ENCODE assay signal across 9 cellular contexts in the genomic region with DNA sequence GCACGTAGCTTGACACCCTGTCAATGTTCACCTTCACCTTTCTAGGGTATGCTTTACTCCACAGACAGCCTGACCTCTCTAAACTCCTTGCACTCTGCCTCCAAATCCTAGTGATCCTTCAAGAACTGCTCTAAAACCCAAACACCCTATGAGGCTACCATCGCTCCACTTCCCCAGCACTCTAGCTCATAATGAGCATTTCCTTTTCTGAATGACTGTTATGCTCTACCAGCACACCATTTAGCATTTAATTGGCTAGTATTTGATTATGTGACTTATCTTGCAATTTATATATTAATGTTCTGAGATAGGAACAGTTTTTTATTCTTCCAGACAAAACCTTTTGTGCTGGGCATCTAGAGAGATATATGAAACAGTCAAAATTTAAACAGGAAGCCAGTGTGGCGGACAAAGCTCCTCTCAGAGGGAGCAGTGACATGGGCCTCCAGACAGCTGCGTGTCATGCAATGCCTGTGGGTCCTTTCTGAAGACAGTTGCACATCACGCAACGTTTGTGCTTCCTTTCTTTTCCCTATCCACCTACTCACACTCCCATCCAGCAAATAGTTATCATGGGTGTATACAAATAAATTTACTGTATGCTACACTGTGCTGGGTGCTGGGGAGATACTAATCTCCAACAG.
A peak's percentile ranks its signal among the peaks of the same experiment; 100 is the strongest.
DNase-seq lines count a peak whose midpoint lies in the region; ATAC-seq and TF ChIP-seq lines count a peak whose summit lies in the region.
"Had no signal": no experiment of that assay in that cellular context is flagged by ENCODE, and none has a peak within 500 bp of the region (broad histone marks: within the 10 kb centered on the region; RNA-seq: fewer than 3 reads in every experiment).

No MANE protein-coding gene starts in this region.

- no peak for TF ChIP-seq POLR2A in transverse colon (IDR thresholded peaks at IDR 0.05)

- WGBS in transverse colon (ENCODE audit: low coverage in 1 of 2), 2 donors = 78 to 80% methylated on average over 3 to 6 of the region's 6 CpGs

- peaks cover 0 to 23% (median 4%) of the 10 kb centered on the region in 4 donors for H3K36me3 ChIP-seq in transverse colon

- intact Hi-C loops in transverse colon (cut with DNase I; ENCODE audit: low total_unique reads) = no loop called here

- ATAC-seq in HG02678 (IDR thresholded peaks at IDR 0.05; ENCODE audit: unreplicated experiment) (peak; percentile 49), HG03575 (IDR thresholded peaks at IDR 0.05; ENCODE audit: extremely low read depth, insufficient number of reproducible peaks, low FRiP score, unreplicated experiment) (peak; percentile 22)
- no peak for ATAC-seq in natural killer cell treated with Interleukin-12 subunit alpha and Interleukin-12 subunit beta and Interleukin-15 and Interleukin-18, amount 100 ng/mL, for 72 hours

- H3K9me3 ChIP-seq in transverse colon = no peaks in the 10 kb centered on the region

- TF ChIP-seq EP300 in transverse colon (IDR thresholded peaks at IDR 0.05; ENCODE audit: low read depth) = no peak

- peak overlapping the region; percentile 16 to 64 (median 33) for H3K27ac ChIP-seq in transverse colon

- no peaks in the 10 kb centered on the region for H3K27me3 ChIP-seq in transverse colon

- no peak overlapping the region for H3K4me3 Mint-ChIP-seq in activated CD4-positive, alpha-beta T cell treated with anti-CD3 and anti-CD28 coated beads, Interleukin-2, amount 10 ng/mL, durations not matched to agents 7 days and 5 days
- no peak overlapping the region for H3K4me3 Mint-ChIP-seq in natural killer cell treated with Interleukin-12 subunit alpha and Interleukin-12 subunit beta and Interleukin-15 and Interleukin-18, amount 100 ng/mL, for 72 hours

- H3K36me3 Mint-ChIP-seq in activated CD4-positive, alpha-beta T cell treated with anti-CD3 and anti-CD28 coated beads, Interleukin-2, amount 10 ng/mL, durations not matched to agents 7 days and 5 days (ENCODE audit: low read depth) = peaks cover 31% of the 10 kb centered on the region
- no peaks in the 10 kb centered on the region for H3K36me3 Mint-ChIP-seq in natural killer cell treated with Interleukin-12 subunit alpha and Interleukin-12 subunit beta and Interleukin-15 and Interleukin-18, amount 100 ng/mL, for 72 hours

- no peaks in the 10 kb centered on the region for H3K27me3 Mint-ChIP-seq in activated CD4-positive, alpha-beta T cell treated with anti-CD3 and anti-CD28 coated beads, Interleukin-2, amount 10 ng/mL, durations not matched to agents 7 days and 5 days
- H3K27me3 Mint-ChIP-seq in natural killer cell treated with Interleukin-12 subunit alpha and Interleukin-12 subunit beta and Interleukin-15 and Interleukin-18, amount 100 ng/mL, for 72 hours = no peaks in the 10 kb centered on the region

- no peak overlapping the region for H3K4me3 ChIP-seq in transverse colon

- POLR2A ChIA-PET in activated CD4-positive, alpha-beta T cell treated with anti-CD3 and anti-CD28 coated beads, Interleukin-2, amount 10 ng/mL, durations not matched to agents 7 days and 5 days (lab: Charles Lee) = no interaction called here

- in situ Hi-C loops in transverse colon (cut with MboI; ENCODE audit: low pct_ligation_motif_present in 1 of 4, low pct_unique_long_range_greater_than_20kb in 1 of 4, low sequenced_read_pairs in 3 of 4) = loop anchor here in 2 of 4 donors (25.0 kb wide), 1 partner anchor 202 kb away; a partner anchor contains a TSS

- CTCF ChIA-PET in activated CD4-positive, alpha-beta T cell treated with anti-CD3 and anti-CD28 coated beads, Interleukin-2, amount 10 ng/mL, durations not matched to agents 7 days and 5 days (lab: Charles Lee) = interaction anchor here (1.6 to 3.0 kb wide), 3 partner anchors 14 to 212 kb away, joined by 5 to 12 read pairs (median 7); a partner anchor contains a TSS

- H3K4me1 ChIP-seq in transverse colon = peaks cover 0 to 5% (median 2%) of the 10 kb centered on the region in 4 donors

- no peak for TF ChIP-seq CTCF in transverse colon (IDR thresholded peaks at IDR 0.05)

- no peak for DNase-seq in activated CD4-positive, alpha-beta T cell treated with anti-CD3 and anti-CD28 coated beads, Interleukin-2, amount 10 ng/mL, durations not matched to agents 7 days and 5 days
- no peak for DNase-seq in activated CD4-positive, alpha-beta T cell treated with anti-CD3 and anti-CD28 coated beads, Interleukin-2, amount 50 U/mL, for 1 hour
- DNase-seq in transverse colon (peak; percentile 37), NCI-H1092 (lab: John Stamatoyannopoulos, UW) (no peak)
- no peak for DNase-seq in natural killer cell treated with Interleukin-12 subunit alpha and Interleukin-12 subunit beta and Interleukin-15 and Interleukin-18, amount 100 ng/mL, for 72 hours (ENCODE audit: low spot score)
- DNase-seq in stimulated activated CD4-positive, alpha-beta T cell treated with anti-CD3 and anti-CD28 coated beads, Interleukin-4, amount 100 ng/mL, for 4 hours = no peak
- DNase-seq: stimulated activated naive CD4-positive, alpha-beta T cell treated with Interleukin-2 at 50 U/mL for 16 hours had no signal

- H3K9me3 Mint-ChIP-seq in activated CD4-positive, alpha-beta T cell treated with anti-CD3 and anti-CD28 coated beads, Interleukin-2, amount 10 ng/mL, durations not matched to agents 7 days and 5 days = no peaks in the 10 kb centered on the region
- H3K9me3 Mint-ChIP-seq in natural killer cell treated with Interleukin-12 subunit alpha and Interleukin-12 subunit beta and Interleukin-15 and Interleukin-18, amount 100 ng/mL, for 72 hours = no peaks in the 10 kb centered on the region

- peak overlapping the region; percentile 50 for H3K27ac Mint-ChIP-seq in activated CD4-positive, alpha-beta T cell treated with anti-CD3 and anti-CD28 coated beads, Interleukin-2, amount 10 ng/mL, durations not matched to agents 7 days and 5 days
- peak overlapping the region in 1 of 2 donors; percentile 18 for H3K27ac Mint-ChIP-seq in natural killer cell treated with Interleukin-12 subunit alpha and Interleukin-12 subunit beta and Interleukin-15 and Interleukin-18, amount 100 ng/mL, for 72 hours

- H3K4me1 Mint-ChIP-seq in activated CD4-positive, alpha-beta T cell treated with anti-CD3 and anti-CD28 coated beads, Interleukin-2, amount 10 ng/mL, durations not matched to agents 7 days and 5 days = peaks cover 42% of the 10 kb centered on the region
- peaks cover 10 to 19% of the 10 kb centered on the region in 2 donors for H3K4me1 Mint-ChIP-seq in natural killer cell treated with Interleukin-12 subunit alpha and Interleukin-12 subunit beta and Interleukin-15 and Interleukin-18, amount 100 ng/mL, for 72 hours (ENCODE audit: low read depth in 2 of 2)

Comparison
In these comparisons a context has a peak if more than half of its experiments do, and no peak if none do; other contexts are left out.
1. ATAC-seq: peak in HG02678 (single experiment) and HG03575 (single experiment); none in natural killer cell treated with Interleukin-12 subunit alpha and Interleukin-12 subunit beta and Interleukin-15 and Interleukin-18, amount 100 ng/mL, for 72 hours (0 of 2).